Comparison of ENCODE assay signal across 1 cellular context in genomic region chr5:32465076-32465475, GRCh38.
TF ChIP-seq lines count a peak whose summit lies in the region.

No MANE protein-coding gene starts in this region.

TF ChIP-seq in HCT116, 20 proteins besides CTCF, POLR2A, EP300 and RAD21 (continued from another document):
- TF ChIP-seq ATF3 (IDR thresholded peaks at IDR 0.05) (no peak), SIN3A (IDR thresholded peaks at IDR 0.05; ENCODE audit: low read depth) (no peak)
